In genomic region chr11:72851726-72852125, GRCh38 we compare ENCODE assay signal across 20 cellular contexts. TPM values are rescaled to one million over a fixed set of nuclear protein-coding genes. Genes with fewer than 3 reads are reported as not detected.
A peak's percentile ranks its signal among the peaks of the same experiment; 100 is the strongest.
DNase-seq lines count a peak whose midpoint lies in the region; ATAC-seq, FAIRE-seq and TF ChIP-seq lines count a peak whose summit lies in the region.
"Had no signal": no experiment of that assay in that cellular context is flagged by ENCODE, and none has a peak within 500 bp of the region (broad histone marks: within the 10 kb centered on the region; RNA-seq: fewer than 3 reads in every experiment).

No MANE protein-coding gene starts in this region.

- H3K4me1 Mint-ChIP-seq in naive B cell (peaks cover 17 to 36% (median 26%) of the 10 kb centered on the region in 3 donors), Calu3 (ENCODE audit: low read depth, unreplicated experiment) (no peaks in the 10 kb centered on the region)
- H3K4me1 Mint-ChIP-seq: CD14-positive monocyte, H9 had no signal

- CTCF ChIA-PET in Calu3 (lab: Charles Lee): interaction anchor here (0.7 kb wide), 2 partner anchors 75 to 116 kb away, joined by 3 to 5 read pairs; no protein-coding TSS in a partner anchor

- no peaks in the 10 kb centered on the region for H3K9me3 Mint-ChIP-seq in naive B cell
- H3K9me3 Mint-ChIP-seq in Calu3 (ENCODE audit: low read depth, unreplicated experiment): no peaks in the 10 kb centered on the region
- H3K9me3 Mint-ChIP-seq: CD14-positive monocyte; CD8-positive, alpha-beta T cell; H9 had no signal

- H3K27ac Mint-ChIP-seq in naive B cell (peak overlapping the region in 4 of 6 donors; percentile 33 to 81 (median 50)), Calu3 (ENCODE audit: unreplicated experiment) (no peak overlapping the region)
- H3K27ac Mint-ChIP-seq: CD8-positive, alpha-beta T cell; H9 had no signal

- H3K36me3 Mint-ChIP-seq in naive B cell (peaks cover 19 to 24% of the 10 kb centered on the region in 2 donors), Calu3 (ENCODE audit: insufficient read depth, unreplicated experiment) (no peaks in the 10 kb centered on the region)

- H3K4me3 Mint-ChIP-seq in naive B cell: no peak overlapping the region
- H3K4me3 Mint-ChIP-seq in Calu3 (ENCODE audit: low read depth, unreplicated experiment): no peak overlapping the region
- H3K4me3 Mint-ChIP-seq: CD14-positive monocyte; CD8-positive, alpha-beta T cell; H9 had no signal

- BruUV-seq in Calu3 (replicated peaks; lab: Mats Ljungman, UMichigan): no TSS peak

- H3K27me3 Mint-ChIP-seq in naive B cell (no peaks in the 10 kb centered on the region), Calu3 (ENCODE audit: unreplicated experiment) (no peaks in the 10 kb centered on the region)

- peak; percentile 5 for FAIRE-seq in GM18507 (lab: Jason Lieb, UNC)
- FAIRE-seq: A204.1, GM19239, H1, HTR-8/SVneo, K562 had no signal

- no peak for TF ChIP-seq CTCF in Calu3 (IDR thresholded peaks at IDR 0.05; ENCODE audit: unreplicated experiment)

- intact Hi-C loops in Calu3 (cut with micrococcal nuclease; ENCODE audit: unreplicated experiment): no loop called here

- no peak for ATAC-seq in naive B cell (ENCODE audit: low read depth in 2 of 2)
- ATAC-seq: CD8-positive, alpha-beta T cell; K562 had no signal

- DNase-seq in GM18507 (ENCODE audit: extremely low spot score, insufficient read length, low read depth) (no peak), astrocyte of the hippocampus (ENCODE audit: low read depth, low spot score) (peak; percentile 28), naive B cell (no peak), GM03348 (ENCODE audit: low spot score) (no peak), NCI-H1417 treated with DMSO at 0.1 percent for 48 hours (lab: John Stamatoyannopoulos, UW) (no peak), Calu3 (no peak)
- DNase-seq in stimulated activated naive CD4-positive, alpha-beta T cell treated with Interleukin-2 at 50 U/mL for 16 hours (lab: John Stamatoyannopoulos, UW): no peak
- DNase-seq: ACHN; CD8-positive, alpha-beta T cell; DMS 273 treated with DMSO at 0.1 percent for 48 hours; DMS53; GDM1; H9; IMR-90 had no signal

RNA-seq across cellular contexts. Expression of gene ATG16L2, which starts 37.5 kb away (rescaled TPM):
- polyA plus RNA-seq in naive B cell (ENCODE audit: low read depth in 6 of 6): 10 to 100 TPM; 19.1 to 35.5 (median 21.3) TPM
- total RNA-seq in Calu3 (2022): 28.7 and 29.1 TPM in 2 replicates

RNA-seq across cellular contexts. Expression of gene STARD10, which starts 57.9 kb away (rescaled TPM):
- polyA plus RNA-seq in naive B cell (ENCODE audit: low read depth in 6 of 6): 10 to 100 TPM; 24.3 to 39.2 (median 30.7) TPM
- 55.1 and 68.9 TPM in 2 replicates for total RNA-seq in Calu3 (2022)
